Comparison of ENCODE assay signal across 8 cellular contexts in genomic region chr10:102650655-102651454, GRCh38. TPM values are rescaled to one million over a fixed set of nuclear protein-coding genes. Genes with fewer than 3 reads are reported as not detected.
DNase-seq lines count a peak whose midpoint lies in the region; ATAC-seq and TF ChIP-seq lines count a peak whose summit lies in the region.

No MANE protein-coding gene starts in this region.

- no peak for TF ChIP-seq CTCF in omental fat pad (IDR thresholded peaks at IDR 0.05)

- H3K4me1 Mint-ChIP-seq in activated CD4-positive, alpha-beta T cell treated with anti-CD3 and anti-CD28 coated beads, Interleukin-2, amount 10 ng/mL, durations not matched to agents 24 days and 14 days: peaks cover 77% of the 10 kb centered on the region
- H3K4me1 Mint-ChIP-seq in activated CD4-positive, alpha-beta memory T cell treated with anti-CD3 and anti-CD28 coated beads, Interleukin-2, amount 10 ng/mL, durations not matched to agents 7 days and 5 days: peaks cover 83% of the 10 kb centered on the region

- H3K36me3 Mint-ChIP-seq in activated CD4-positive, alpha-beta T cell treated with anti-CD3 and anti-CD28 coated beads, Interleukin-2, amount 10 ng/mL, durations not matched to agents 24 days and 14 days (ENCODE audit: low read depth): peaks cover 49% of the 10 kb centered on the region
- peaks cover 48% of the 10 kb centered on the region for H3K36me3 Mint-ChIP-seq in activated CD4-positive, alpha-beta memory T cell treated with anti-CD3 and anti-CD28 coated beads, Interleukin-2, amount 10 ng/mL, durations not matched to agents 7 days and 5 days (ENCODE audit: low read depth)

- H3K27ac Mint-ChIP-seq in activated CD4-positive, alpha-beta T cell treated with anti-CD3 and anti-CD28 coated beads, Interleukin-2, amount 10 ng/mL, durations not matched to agents 24 days and 14 days: peak overlapping the region; percentile 89
- H3K27ac Mint-ChIP-seq in activated CD4-positive, alpha-beta memory T cell treated with anti-CD3 and anti-CD28 coated beads, Interleukin-2, amount 10 ng/mL, durations not matched to agents 7 days and 5 days: peak overlapping the region; percentile 90

- ATAC-seq in HG03342 (IDR thresholded peaks at IDR 0.05; ENCODE audit: unreplicated experiment): no peak
- ATAC-seq in omental fat pad (ENCODE audit: low FRiP score): no peak

- H3K4me3 Mint-ChIP-seq in activated CD4-positive, alpha-beta T cell treated with anti-CD3 and anti-CD28 coated beads, Interleukin-2, amount 10 ng/mL, durations not matched to agents 24 days and 14 days: peak overlapping the region; percentile 75
- H3K4me3 Mint-ChIP-seq in activated CD4-positive, alpha-beta memory T cell treated with anti-CD3 and anti-CD28 coated beads, Interleukin-2, amount 10 ng/mL, durations not matched to agents 7 days and 5 days: peak overlapping the region; percentile 17

- DNase-seq in activated CD4-positive, alpha-beta T cell treated with anti-CD3 and anti-CD28 coated beads, Interleukin-2, amount 10 ng/mL, durations not matched to agents 24 days and 14 days: no peak
- no peak for DNase-seq in activated CD4-positive, alpha-beta T cell treated with anti-CD3 and anti-CD28 coated beads for 1 hour
- no peak for DNase-seq in activated CD4-positive, alpha-beta memory T cell treated with anti-CD3 and anti-CD28 coated beads, Interleukin-2, amount 10 ng/mL, durations not matched to agents 7 days and 5 days
- DNase-seq in foreskin melanocyte (no peak), omental fat pad (ENCODE audit: low spot score) (no peak)

- no peaks in the 10 kb centered on the region for H3K27me3 Mint-ChIP-seq in activated CD4-positive, alpha-beta T cell treated with anti-CD3 and anti-CD28 coated beads, Interleukin-2, amount 10 ng/mL, durations not matched to agents 24 days and 14 days
- no peaks in the 10 kb centered on the region for H3K27me3 Mint-ChIP-seq in activated CD4-positive, alpha-beta memory T cell treated with anti-CD3 and anti-CD28 coated beads, Interleukin-2, amount 10 ng/mL, durations not matched to agents 7 days and 5 days

- CTCF ChIA-PET in activated CD4-positive, alpha-beta memory T cell treated with anti-CD3 and anti-CD28 coated beads, Interleukin-2, amount 10 ng/mL, durations not matched to agents 7 days and 5 days (lab: Charles Lee): interaction anchor here (3.9 kb wide), 1 partner anchor 19 kb away, joined by 15 read pairs; no protein-coding TSS in a partner anchor

- H3K9me3 Mint-ChIP-seq in activated CD4-positive, alpha-beta T cell treated with anti-CD3 and anti-CD28 coated beads, Interleukin-2, amount 10 ng/mL, durations not matched to agents 24 days and 14 days: no peaks in the 10 kb centered on the region
- no peaks in the 10 kb centered on the region for H3K9me3 Mint-ChIP-seq in activated CD4-positive, alpha-beta memory T cell treated with anti-CD3 and anti-CD28 coated beads, Interleukin-2, amount 10 ng/mL, durations not matched to agents 7 days and 5 days

- intact Hi-C loops in activated CD4-positive, alpha-beta T cell treated with anti-CD3 and anti-CD28 coated beads, Interleukin-2, amount 10 ng/mL, durations not matched to agents 24 days and 14 days (cut with micrococcal nuclease): no loop called here

- POLR2A ChIA-PET in activated CD4-positive, alpha-beta memory T cell treated with anti-CD3 and anti-CD28 coated beads, Interleukin-2, amount 10 ng/mL, durations not matched to agents 7 days and 5 days (lab: Charles Lee): interaction anchor here (0.9 to 3.8 kb wide), 5 partner anchors 9 to 63 kb away, joined by 4 to 52 read pairs (median 6); partner anchors contain the start of genes ARL3 and SFXN2

- H3K27me3 ChIP-seq in layer of hippocampus (ENCODE audit: control insufficient read depth, insufficient read depth, low read length): no peaks in the 10 kb centered on the region

- H3K27ac ChIP-seq in layer of hippocampus (ENCODE audit: low read depth, low read length) (peak overlapping the region; percentile 99), temporal lobe (ENCODE audit: low read depth, low read length) (peak overlapping the region; percentile 78)

RNA-seq across cellular contexts. Expression of gene TRIM8, which starts 6.6 kb away (rescaled TPM):
- 85.5 and 85.7 TPM in 2 replicates for total RNA-seq in activated CD4-positive, alpha-beta T cell treated with anti-CD3 and anti-CD28 coated beads, Interleukin-2, amount 10 ng/mL, durations not matched to agents 24 days and 14 days
- 10 to 100 TPM; 53.0 to 56.0 TPM for total RNA-seq in activated CD4-positive, alpha-beta memory T cell treated with anti-CD3 and anti-CD28 coated beads, Interleukin-2, amount 10 ng/mL, durations not matched to agents 7 days and 5 days
- total RNA-seq in temporal lobe (27.0 TPM), omental fat pad (100 to 1,000 TPM in 3 of 4 donors, 10 to 100 TPM in 1; 58.2 to 121 (median 103) TPM)
